Comparison of ENCODE assay signal across 9 cellular contexts in genomic region chr12:53726342-53726741, GRCh38. TPM values are rescaled to one million over a fixed set of nuclear protein-coding genes. Genes with fewer than 3 reads are reported as not detected.
DNase-seq lines count a peak whose midpoint lies in the region; TF ChIP-seq lines count a peak whose summit lies in the region.
"Had no signal": no experiment of that assay in that cellular context is flagged by ENCODE, and none has a peak within 500 bp of the region (broad histone marks: within the 10 kb centered on the region; RNA-seq: fewer than 3 reads in every experiment).

No MANE protein-coding gene starts in this region.

- H3K27me3 Mint-ChIP-seq in Calu3 (ENCODE audit: unreplicated experiment): no peaks in the 10 kb centered on the region

- H3K36me3 ChIP-seq in duodenal mucosa (ENCODE audit: control insufficient read depth in 1 of 2, insufficient read depth in 2 of 2, low read length in 2 of 2) (peaks cover 19 to 33% of the 10 kb centered on the region in 2 donors), neutrophil (peaks cover 38% of the 10 kb centered on the region)

- no TSS peak for BruUV-seq in Calu3 (replicated peaks; lab: Mats Ljungman, UMichigan)

- CTCF ChIA-PET in Calu3 (lab: Charles Lee): interaction anchor here (1.2 kb wide), 1 partner anchor 17 kb away, joined by 3 read pairs; no protein-coding TSS in a partner anchor

- peak overlapping the region; percentile 83 to 92 for H3K9ac ChIP-seq in duodenal mucosa (ENCODE audit: low read depth in 1 of 2, low read length in 2 of 2)

- no peak for DNase-seq in Calu3
- DNase-seq in NB4 (ENCODE audit: low read depth): peak; percentile 36
- no peak for DNase-seq in activated effector memory CD4-positive, alpha-beta T cell treated with Interleukin-2 at 50 U/mL for 16 hours
- no peak for DNase-seq in superior temporal gyrus (ENCODE audit: extremely low spot score)
- DNase-seq in effector CD8-positive, alpha-beta T cell (lab: John Stamatoyannopoulos, UW): no peak
- no peak for DNase-seq in DMS153 treated with DMSO at 0.1 percent for 48 hours (lab: John Stamatoyannopoulos, UW; ENCODE audit: unreplicated experiment)

- peak overlapping the region; percentile 92 for H3K4me3 Mint-ChIP-seq in Calu3 (ENCODE audit: low read depth, unreplicated experiment)

- H3K27ac Mint-ChIP-seq in Calu3 (ENCODE audit: unreplicated experiment): no peak overlapping the region

- H3K4me1 ChIP-seq in duodenal mucosa (ENCODE audit: control insufficient read depth in 1 of 2, insufficient read depth in 2 of 2, low read length in 2 of 2) (peaks cover 15 to 18% of the 10 kb centered on the region in 2 donors), neutrophil (ENCODE audit: control insufficient read depth in 1 of 2, insufficient read depth in 1 of 2, low read depth in 1 of 2, low read length in 1 of 2) (peaks cover 20 to 21% of the 10 kb centered on the region in 2 experiments)

- no peaks in the 10 kb centered on the region for H3K9me3 Mint-ChIP-seq in Calu3 (ENCODE audit: low read depth, unreplicated experiment)

- TF ChIP-seq POLR2A in NB4 (IDR thresholded peaks at IDR 0.05; ENCODE audit: extremely low read depth, insufficient read length): no peak

- H3K9me3 ChIP-seq in duodenal mucosa (ENCODE audit: control insufficient read depth in 1 of 2, low read length in 2 of 2) (no peaks in the 10 kb centered on the region), neutrophil (no peaks in the 10 kb centered on the region)

- peaks cover 10% of the 10 kb centered on the region for H3K4me1 Mint-ChIP-seq in Calu3 (ENCODE audit: low read depth, unreplicated experiment)

- H3K27me3 ChIP-seq in duodenal mucosa (ENCODE audit: control insufficient read depth in 1 of 2, insufficient read depth in 2 of 2, low read length in 2 of 2) (no peaks in the 10 kb centered on the region), neutrophil (peaks cover 6% of the 10 kb centered on the region)

- no peak overlapping the region for H3K27ac ChIP-seq in duodenal mucosa (ENCODE audit: low read depth, low read length)
- H3K27ac ChIP-seq in neutrophil: peak overlapping the region; percentile 21

- peaks cover 16% of the 10 kb centered on the region for H3K36me3 Mint-ChIP-seq in Calu3 (ENCODE audit: insufficient read depth, unreplicated experiment)

- TF ChIP-seq CTCF in Calu3 (IDR thresholded peaks at IDR 0.05; ENCODE audit: unreplicated experiment) (no peak), NB4 (IDR thresholded peaks at IDR 0.05; ENCODE audit: low read depth, low read length) (no peak), neutrophil (IDR thresholded peaks at IDR 0.05) (no peak)

- intact Hi-C loops in Calu3 (cut with micrococcal nuclease; ENCODE audit: unreplicated experiment): no loop called here

- H3K4me3 ChIP-seq in NB4 (ENCODE audit: low read depth, low read length): peak overlapping the region; percentile 76
- peak overlapping the region; percentile 97 to 99 for H3K4me3 ChIP-seq in duodenal mucosa (ENCODE audit: low read depth in 1 of 2, low read length in 2 of 2)
- H3K4me3 ChIP-seq in neutrophil (ENCODE audit: low read depth in 1 of 2, low read length in 1 of 2): peak overlapping the region; percentile 75 to 87

RNA-seq across cellular contexts. Expression of gene CALCOCO1, which starts 0.9 kb away (rescaled TPM):
- total RNA-seq in Calu3 (2022): 42.1 and 44.4 TPM in 2 replicates

RNA-seq across cellular contexts. Expression of gene CISTR, which starts 25.4 kb away (rescaled TPM):
- total RNA-seq in Calu3 (2022): not detected in 2 replicates
- total RNA-seq: H7 had no signal

RNA-seq across cellular contexts. Expression of gene ATP5MC2, which starts 50.5 kb away (rescaled TPM):
- total RNA-seq in Calu3 (2022): 169 and 173 TPM in 2 replicates
